8 cellular contexts compared by ENCODE assay signal in genomic region chr4:149701733-149702132, GRCh38.
"Had no signal": no experiment of that assay in that cellular context is flagged by ENCODE, and none has a peak within 500 bp of the region (broad histone marks: within the 10 kb centered on the region; RNA-seq: fewer than 3 reads in every experiment).

No MANE protein-coding gene starts in this region.

- H3K4me3 ChIP-seq: GM23338 had no signal

- H3K27ac ChIP-seq: HL-60 had no signal

- ATAC-seq: GM23338, HepG2 had no signal

- DNase-seq: H9, HCEC 1CT, KBM-7 had no signal

- FAIRE-seq: H1, H54, HepG2 had no signal
